9 cellular contexts compared by ENCODE assay signal in the genomic region with DNA sequence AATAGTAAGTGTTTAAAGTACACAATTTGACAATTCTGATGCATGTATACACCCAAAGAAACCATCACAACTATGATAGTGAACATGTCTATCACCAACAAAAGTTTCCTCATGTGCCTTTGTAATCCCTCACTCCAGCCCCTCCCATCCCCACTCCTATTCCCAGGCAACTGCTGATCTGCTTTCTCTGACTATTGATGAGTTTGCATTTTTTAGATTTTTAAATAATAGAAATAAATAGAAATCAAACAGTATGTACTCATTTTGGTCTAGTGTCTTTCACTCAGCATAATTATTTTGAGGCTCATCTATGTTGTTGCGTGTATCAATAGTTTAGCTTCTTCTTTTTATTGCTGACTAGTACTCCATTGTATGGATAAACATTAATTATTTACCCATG. TPM values are rescaled to one million over a fixed set of nuclear protein-coding genes. Genes with fewer than 3 reads are reported as not detected.
"Had no signal": no experiment of that assay in that cellular context is flagged by ENCODE, and none has a peak within 500 bp of the region (broad histone marks: within the 10 kb centered on the region; RNA-seq: fewer than 3 reads in every experiment).

No MANE protein-coding gene starts in this region.

- H3K27ac Mint-ChIP-seq: GM23338, H9, IgD-negative memory B cell had no signal

- H3K36me3 Mint-ChIP-seq: IgD-negative memory B cell had no signal

- DNase-seq: H9, HCEC 1CT, Kasumi-1, KG1 had no signal

- ATAC-seq: GM23338 had no signal

- H3K4me3 ChIP-seq: GM23338 had no signal

- FAIRE-seq: H1, H54 had no signal

- H3K4me2 ChIP-seq: GM23338 had no signal

- H3K9me3 Mint-ChIP-seq: GM23338, IgD-negative memory B cell had no signal

- H2AFZ ChIP-seq: GM23338 had no signal

- H3K4me3 Mint-ChIP-seq: GM23338, H9, IgD-negative memory B cell had no signal

RNA-seq across cellular contexts. Expression of gene CITED1, which starts 23.4 kb away (rescaled TPM):
- total RNA-seq: HT1080 had no signal
- polyA plus RNA-seq: IgD-negative memory B cell had no signal
